ENCODE assay signal across 12 cellular contexts in the genomic region with DNA sequence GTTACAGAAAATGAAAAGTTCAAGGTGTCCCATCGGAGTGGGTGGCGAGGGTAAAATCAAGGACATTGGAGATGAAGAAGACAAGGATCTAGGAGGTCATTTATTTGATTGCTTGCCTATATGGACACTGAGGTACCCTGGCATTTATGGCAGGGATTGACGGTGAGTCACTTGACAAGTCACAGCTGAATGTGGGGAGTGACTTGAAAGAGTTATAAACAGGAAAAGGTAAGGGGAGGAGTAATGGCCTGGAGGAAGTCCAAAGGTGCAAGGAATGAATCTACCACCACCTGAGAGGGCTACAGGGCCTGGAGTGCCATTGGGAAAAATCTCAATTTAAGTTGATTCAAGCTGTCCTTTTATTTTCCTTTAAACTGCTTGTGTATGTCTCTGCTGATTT. TPM values are rescaled to one million over a fixed set of nuclear protein-coding genes. Genes with fewer than 3 reads are reported as not detected.
"Had no signal": no experiment of that assay in that cellular context is flagged by ENCODE, and none has a peak within 500 bp of the region (broad histone marks: within the 10 kb centered on the region; RNA-seq: fewer than 3 reads in every experiment).

No MANE protein-coding gene starts in this region.

- H3K4me3 ChIP-seq: esophagus muscularis mucosa, psoas muscle, tibial nerve had no signal

- H3K4me1 ChIP-seq: psoas muscle, tibial nerve had no signal

- H3K27me3 ChIP-seq: esophagus muscularis mucosa, tibial nerve had no signal

- H3K27ac ChIP-seq: esophagus muscularis mucosa, psoas muscle, tibial nerve had no signal

- ATAC-seq: activated CD8-positive, alpha-beta T cell treated with anti-CD3 and anti-CD28 coated beads for 36 hours; natural killer cell; psoas muscle; sciatic nerve; stimulated activated naive B cell treated with anti-CD40 and anti-IgM and Interleukin-4, amounts not matched to agents 10 μg/mL and 1 μg/mL and 100 μg/mL, for 72 hours had no signal

- H3K9me3 ChIP-seq: esophagus muscularis mucosa, psoas muscle, tibial nerve had no signal

- H3K36me3 ChIP-seq: esophagus muscularis mucosa, tibial nerve had no signal

- DNase-seq: activated CD8-positive, alpha-beta memory T cell treated with anti-CD3 and anti-CD28 coated beads, Interleukin-2, amount 50 U/mL, for 4 hours; activated CD8-positive, alpha-beta T cell treated with anti-CD3 and anti-CD28 coated beads for 36 hours; activated naive CD4-positive, alpha-beta T cell; glutamatergic neuron; immature natural killer cell; natural killer cell; psoas muscle; stimulated activated CD4-positive, alpha-beta T cell treated with anti-CD3 and anti-CD28 coated beads, Interleukin-2, amount 100 ng/mL, for 24 hours; stimulated activated naive B cell treated with anti-CD40 and anti-IgM and Interleukin-4, amounts not matched to agents 10 μg/mL and 1 μg/mL and 100 μg/mL, for 72 hours had no signal

RNA-seq across cellular contexts. Expression of a gene that starts 11.8 kb away (rescaled TPM):
- total RNA-seq: psoas muscle had no signal
